In the genomic region with DNA sequence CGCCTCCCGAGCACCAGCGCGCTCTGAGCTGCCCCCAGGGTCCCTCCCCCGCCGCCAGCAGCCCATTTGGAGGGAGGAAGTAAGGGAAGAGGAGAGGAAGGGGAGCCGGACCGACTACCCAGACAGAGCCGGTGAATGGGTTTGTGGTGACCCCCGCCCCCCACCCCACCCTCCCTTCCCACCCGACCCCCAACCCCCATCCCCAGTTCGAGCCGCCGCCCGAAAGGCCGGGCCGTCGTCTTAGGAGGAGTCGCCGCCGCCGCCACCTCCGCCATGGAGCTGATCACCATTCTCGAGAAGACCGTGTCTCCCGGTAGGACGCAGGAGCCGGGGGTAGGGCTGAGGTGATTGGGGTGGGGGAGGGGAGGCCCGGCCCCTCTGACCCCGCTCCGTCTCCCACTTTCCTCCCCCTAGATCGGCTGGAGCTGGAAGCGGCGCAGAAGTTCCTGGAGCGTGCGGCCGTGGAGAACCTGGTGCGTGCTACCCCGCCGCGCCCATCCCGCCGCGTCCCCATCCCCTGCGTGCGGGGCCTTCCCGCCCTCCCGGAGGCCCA, we compare ENCODE assay signal across 8 cellular contexts. TPM values are rescaled to one million over a fixed set of nuclear protein-coding genes. Genes with fewer than 3 reads are reported as not detected.
DNase-seq lines count a peak whose midpoint lies in the region; ATAC-seq and TF ChIP-seq lines count a peak whose summit lies in the region.

No MANE protein-coding gene starts in this region.

- H2BK5ac ChIP-seq in mesenchymal stem cell (ENCODE audit: low read depth, low read length, poor library complexity, severe bottlenecking): no peak overlapping the region

- H3K4me1 ChIP-seq in OCI-LY3 (ENCODE audit: low read length): peaks cover 36% of the 10 kb centered on the region
- H3K4me1 ChIP-seq in breast epithelium: peaks cover 0 to 7% of the 10 kb centered on the region in 2 donors
- H3K4me1 ChIP-seq in mesenchymal stem cell (ENCODE audit: control insufficient read depth, insufficient read depth, low read depth, low read length): peaks cover 5% of the 10 kb centered on the region
- H3K4me1 ChIP-seq in upper lobe of right lung: peaks cover 29% of the 10 kb centered on the region

- peak overlapping the region; percentile 50 for H3K4me2 ChIP-seq in OCI-LY3 (ENCODE audit: low read length)
- H3K4me2 ChIP-seq in mesenchymal stem cell (ENCODE audit: low read length, poor library complexity, severe bottlenecking): peak overlapping the region; percentile 61

- ATAC-seq in upper lobe of right lung: peak; percentile 13

- TF ChIP-seq CTCF in OCI-LY3 (IDR thresholded peaks at IDR 0.05; ENCODE audit: low read depth, low read length) (no peak), breast epithelium (IDR thresholded peaks at IDR 0.05) (no peak), upper lobe of right lung (IDR thresholded peaks at IDR 0.05) (no peak)

- H3K9me3 ChIP-seq in OCI-LY3 (ENCODE audit: insufficient read depth, low read length) (no peaks in the 10 kb centered on the region), breast epithelium (no peaks in the 10 kb centered on the region), mesenchymal stem cell (ENCODE audit: control insufficient read depth, low read length) (no peaks in the 10 kb centered on the region), upper lobe of right lung (no peaks in the 10 kb centered on the region)

- H2BK12ac ChIP-seq in mesenchymal stem cell (ENCODE audit: low read length in 2 of 2): no peak overlapping the region

- no peaks in the 10 kb centered on the region for H3K27me3 ChIP-seq in OCI-LY3 (ENCODE audit: low read depth, low read length)
- no peaks in the 10 kb centered on the region for H3K27me3 ChIP-seq in breast epithelium
- no peaks in the 10 kb centered on the region for H3K27me3 ChIP-seq in mesenchymal stem cell (ENCODE audit: control insufficient read depth in 1 of 2, insufficient read depth in 1 of 2, low read length in 2 of 2)
- H3K27me3 ChIP-seq in upper lobe of right lung: no peaks in the 10 kb centered on the region

- H2AFZ ChIP-seq in OCI-LY3 (ENCODE audit: low read depth, low read length): no peak overlapping the region
- H2AFZ ChIP-seq in mesenchymal stem cell (ENCODE audit: low read depth, low read length): no peak overlapping the region

- peaks cover 9% of the 10 kb centered on the region for H3K79me1 ChIP-seq in mesenchymal stem cell (replicated peaks; ENCODE audit: low read length, poor library complexity, severe bottlenecking)

- peak overlapping the region; percentile 93 for H4K8ac ChIP-seq in mesenchymal stem cell (ENCODE audit: low read length)

- peak overlapping the region; percentile 94 to 97 for H3K4ac ChIP-seq in mesenchymal stem cell (ENCODE audit: low read depth in 1 of 2, low read length in 2 of 2)

- no CpG with 5 or more reads among the region's 48 CpGs for WGBS in mesenchymal stem cell

- no peak for TF ChIP-seq POLR2A in breast epithelium (IDR thresholded peaks at IDR 0.05)

- H3K27ac ChIP-seq in OCI-LY3 (ENCODE audit: low read length) (peak overlapping the region; percentile 87), breast epithelium (peak overlapping the region; percentile 87 to 93), mesenchymal stem cell (ENCODE audit: low read length, poor library complexity, severe bottlenecking) (peak overlapping the region; percentile 81), upper lobe of right lung (peak overlapping the region; percentile 86)

- H2BK15ac ChIP-seq in mesenchymal stem cell (ENCODE audit: low read depth, poor library complexity, severe bottlenecking): peak overlapping the region; percentile 93

- H3K4me3 ChIP-seq in OCI-LY3 (ENCODE audit: low read length) (peak overlapping the region; percentile 93), breast epithelium (peak overlapping the region; percentile 90 to 95 (median 93)), mesenchymal stem cell (ENCODE audit: insufficient read depth in 1 of 2, low read depth in 1 of 2, low read length in 2 of 2) (peak overlapping the region; percentile 79 to 95), upper lobe of right lung (peak overlapping the region; percentile 92)

- H3K9ac ChIP-seq in OCI-LY3 (ENCODE audit: low read length): peak overlapping the region; percentile 95
- H3K9ac ChIP-seq in mesenchymal stem cell (ENCODE audit: low read length): peak overlapping the region; percentile 78

- peak overlapping the region; percentile 93 for H4K91ac ChIP-seq in mesenchymal stem cell (ENCODE audit: low read length)

- peak overlapping the region in 1 of 2 experiments; percentile 70 for H3K23ac ChIP-seq in mesenchymal stem cell (ENCODE audit: low read length in 2 of 2)

- no peak overlapping the region for H3K14ac ChIP-seq in mesenchymal stem cell (ENCODE audit: low read length in 2 of 2)

- peaks cover 7% of the 10 kb centered on the region for H4K20me1 ChIP-seq in OCI-LY3 (ENCODE audit: insufficient read depth, low read length)

- peak overlapping the region; percentile 90 for H2BK120ac ChIP-seq in mesenchymal stem cell (ENCODE audit: low read depth, low read length)

- H2AK5ac ChIP-seq in mesenchymal stem cell (ENCODE audit: low read length, severe bottlenecking): no peak overlapping the region

- H3K18ac ChIP-seq in mesenchymal stem cell (ENCODE audit: low read depth in 1 of 2, low read length in 2 of 2): peak overlapping the region; percentile 96 to 98

- intact Hi-C loops in breast epithelium (cut with DNase I; ENCODE audit: low total_unique reads): no loop called here
- intact Hi-C loops in upper lobe of right lung (cut with DNase I): no loop called here

- DNase-seq in stimulated activated CD4-positive, alpha-beta T cell treated with anti-CD3 and anti-CD28 coated beads, Interleukin-2, amount 100 ng/mL, for 48 hours: peak; percentile 46 to 50
- no peak for DNase-seq in stimulated activated CD4-positive, alpha-beta T cell treated with anti-CD3 and anti-CD28 coated beads, Interleukin-4, amount 100 ng/mL, for 4 hours
- DNase-seq in breast epithelium (ENCODE audit: low spot score in 2 of 2) (peak in 1 of 2 donors; percentile 52), mesenchymal stem cell (no peak), upper lobe of right lung (peak; percentile 81), DMS 273 treated with DMSO at 0.1 percent for 48 hours (lab: John Stamatoyannopoulos, UW) (no peak), MV-4-11 (lab: John Stamatoyannopoulos, UW) (no peak)

- peaks cover 37% of the 10 kb centered on the region for H3K36me3 ChIP-seq in OCI-LY3 (replicated peaks; ENCODE audit: low read depth, low read length)
- H3K36me3 ChIP-seq in breast epithelium: no peaks in the 10 kb centered on the region
- H3K36me3 ChIP-seq in mesenchymal stem cell (ENCODE audit: control insufficient read depth in 1 of 2, insufficient read depth in 2 of 2, low read depth in 1 of 2, low read length in 2 of 2): peaks cover 0 to 39% of the 10 kb centered on the region in 2 experiments
- H3K36me3 ChIP-seq in upper lobe of right lung: peaks cover 33% of the 10 kb centered on the region

- peaks cover 58% of the 10 kb centered on the region for H3K79me2 ChIP-seq in OCI-LY3 (ENCODE audit: low read length)

RNA-seq across cellular contexts. Expression of gene KPNB1, which starts 0.3 kb away (rescaled TPM):
- total RNA-seq in breast epithelium (100 to 1,000 TPM; 148 to 238 (median 189) TPM), upper lobe of right lung (196 TPM)
- polyA plus RNA-seq in mesenchymal stem cell (2013, experiment 1 of 2): 228 TPM
- 191 TPM for polyA plus RNA-seq in mesenchymal stem cell (2013, experiment 2 of 2)

RNA-seq across cellular contexts. Expression of gene TBKBP1, which starts 43.9 kb away (rescaled TPM):
- total RNA-seq in breast epithelium (10 to 100 TPM in 1 of 3 donors, 1 to 10 TPM in 2; 4.5 to 11.5 (median 8.3) TPM), upper lobe of right lung (14.7 TPM)
- 11.9 TPM for polyA plus RNA-seq in mesenchymal stem cell (2013, experiment 1 of 2)
- 11.7 TPM for polyA plus RNA-seq in mesenchymal stem cell (2013, experiment 2 of 2)

Comparison
In these comparisons a context has a peak if more than half of its experiments do, and no peak if none do; other contexts are left out.
1. DNase-seq: peak in stimulated activated CD4-positive, alpha-beta T cell treated with anti-CD3 and anti-CD28 coated beads, Interleukin-2, amount 100 ng/mL, for 48 hours (2 of 2) and upper lobe of right lung (single experiment); none in stimulated activated CD4-positive, alpha-beta T cell treated with anti-CD3 and anti-CD28 coated beads, Interleukin-4, amount 100 ng/mL, for 4 hours (0 of 2), mesenchymal stem cell (single experiment), DMS 273 treated with DMSO at 0.1 percent for 48 hours (single experiment) and MV-4-11 (single experiment).
2. Peak in every context shown above with its lines, with median percentiles within 50 percentile points of each other: H3K27ac ChIP-seq and H3K4me3 ChIP-seq.